12 cellular contexts compared by ENCODE assay signal in the genomic region with DNA sequence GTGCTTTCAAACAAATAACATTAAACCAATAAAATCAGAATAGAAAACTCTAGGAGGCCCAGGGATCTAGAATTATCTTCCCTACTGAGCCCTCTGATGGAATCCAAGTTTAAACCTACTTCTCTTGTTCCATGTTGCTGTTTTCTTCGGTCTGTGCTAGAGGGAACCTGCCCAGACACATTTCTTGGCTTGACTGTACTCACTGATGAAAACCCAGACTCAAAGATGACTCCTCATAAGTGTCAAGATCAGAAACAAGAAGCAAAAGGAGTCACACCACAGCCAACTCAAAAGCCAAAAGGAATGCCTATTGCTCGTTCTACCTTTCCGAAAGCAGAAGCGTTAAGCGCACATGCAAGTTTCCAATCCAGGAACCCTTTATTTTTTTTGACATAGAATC. TPM values are rescaled to one million over a fixed set of nuclear protein-coding genes. Genes with fewer than 3 reads are reported as not detected.
DNase-seq lines count a peak whose midpoint lies in the region; ATAC-seq, FAIRE-seq and TF ChIP-seq lines count a peak whose summit lies in the region.
"Had no signal": no experiment of that assay in that cellular context is flagged by ENCODE, and none has a peak within 500 bp of the region (broad histone marks: within the 10 kb centered on the region; RNA-seq: fewer than 3 reads in every experiment).

No MANE protein-coding gene starts in this region.

- FAIRE-seq in astrocyte (lab: Jason Lieb, UNC) (no peak), keratinocyte (lab: Jason Lieb, UNC) (peak; percentile 96)

- BruUV-seq in IMR-90 (replicated peaks; lab: Mats Ljungman, UMichigan), result no TSS peak

- peak; percentile 14 for DNase-seq in IMR-90
- peak; percentile 10 for DNase-seq in astrocyte (ENCODE audit: low read depth)
- DNase-seq in keratinocyte (ENCODE audit: low read depth, low spot score), result peak; percentile 54
- DNase-seq in NCI-H1694 (lab: John Stamatoyannopoulos, UW), result no peak
- no peak for DNase-seq in ACHN
- DNase-seq in ureter (ENCODE audit: low spot score), result no peak
- DNase-seq: activated CD8-positive, alpha-beta memory T cell treated with anti-CD3 and anti-CD28 coated beads for 24 hours; effector CD8-positive, alpha-beta T cell; kidney glomerular epithelial cell; NCI-H345 had no signal

- no peak overlapping the region for H2AK9ac ChIP-seq in IMR-90 (replicated peaks; ENCODE audit: low read depth, low read length, poor library complexity)

- H3K79me2 ChIP-seq in astrocyte (ENCODE audit: insufficient read depth, low read length) (peaks cover 5% of the 10 kb centered on the region), keratinocyte (ENCODE audit: control insufficient read depth, insufficient read depth, low read length) (peaks cover 32% of the 10 kb centered on the region)

- H3K36me3 Mint-ChIP-seq in astrocyte (ENCODE audit: low read depth, unreplicated experiment), result peaks cover 8% of the 10 kb centered on the region
- H3K36me3 Mint-ChIP-seq in stimulated activated memory B cell treated with anti-CD40 and anti-IgM and Interleukin-4, amounts not matched to agents 10 μg/mL and 1 μg/mL and 100 μg/mL, for 72 hours, result peaks cover 39% of the 10 kb centered on the region

- TF ChIP-seq POLR2A in IMR-90 (IDR thresholded peaks at IDR 0.05; ENCODE audit: low read depth, low read length), result no peak

- no peak for TF ChIP-seq RAD21 in IMR-90 (IDR thresholded peaks at IDR 0.05; ENCODE audit: low read length)

- H3K27ac Mint-ChIP-seq in astrocyte (ENCODE audit: unreplicated experiment), result peak overlapping the region; percentile 83
- peak overlapping the region; percentile 8 for H3K27ac Mint-ChIP-seq in stimulated activated memory B cell treated with anti-CD40 and anti-IgM and Interleukin-4, amounts not matched to agents 10 μg/mL and 1 μg/mL and 100 μg/mL, for 72 hours

- peaks cover 23 to 64% of the 10 kb centered on the region in 2 experiments for H3K79me1 ChIP-seq in IMR-90 (ENCODE audit: low read depth in 1 of 2, low read length in 2 of 2)

- H3K9me1 ChIP-seq in IMR-90 (ENCODE audit: insufficient read depth, low read length), result peaks cover 11% of the 10 kb centered on the region
- no peaks in the 10 kb centered on the region for H3K9me1 ChIP-seq in keratinocyte (ENCODE audit: control insufficient read depth, extremely low read depth, insufficient read depth, low read length)

- H4K5ac ChIP-seq in IMR-90 (ENCODE audit: low read depth, low read length), result peak overlapping the region; percentile 38; the same call in 1 of the 2 replicates

- no peak overlapping the region for H3K56ac ChIP-seq in IMR-90 (ENCODE audit: extremely low read depth, insufficient read depth, low read length)

- 0 out of 2 replicates have a peak overlapping the region, but pooled peaks have one; percentile 6 for H4K91ac ChIP-seq in IMR-90 (ENCODE audit: insufficient read depth, low read depth, low read length)

- WGBS in IMR-90 (ENCODE audit: extremely low coverage in 2 of 2, insufficient read length in 1 of 2), 2 experiments, result 100% methylated on average over 1 of the region's 5 CpGs; no CpG with 5 or more reads in 1 of the 2 experiments

- POLR2A ChIA-PET in IMR-90 (lab: Charles Lee; ENCODE audit: unreplicated experiment), result no interaction called here

- H2BK5ac ChIP-seq in IMR-90 (ENCODE audit: low read depth, low read length, poor library complexity, severe bottlenecking), result no peak overlapping the region

- CTCF ChIA-PET in IMR-90 (lab: Yijun Ruan, JAX), result interaction anchor here (1.0 kb wide), 1 partner anchor 22 kb away, joined by 3 read pairs; no protein-coding TSS in a partner anchor

- peaks cover 14% of the 10 kb centered on the region for H3K4me1 ChIP-seq in IMR-90 (ENCODE audit: control insufficient read depth, insufficient read depth, low read length)
- H3K4me1 ChIP-seq in astrocyte (ENCODE audit: insufficient read depth, low read length), result peaks cover 7% of the 10 kb centered on the region
- peaks cover 22% of the 10 kb centered on the region for H3K4me1 ChIP-seq in keratinocyte (ENCODE audit: control insufficient read depth, extremely low read depth, insufficient read depth, low read length)

- H3K4me3 ChIP-seq in IMR-90 (ENCODE audit: insufficient read depth, low read depth, low read length), result no peak overlapping the region
- H3K4me3 ChIP-seq in astrocyte (ENCODE audit: insufficient read depth, low read depth, low read length), result no peak overlapping the region
- H3K4me3 ChIP-seq in keratinocyte (ENCODE audit: control insufficient read depth in 2 of 3, extremely low read depth in 1 of 3, insufficient read depth in 2 of 3, low read depth in 1 of 3, low read length in 3 of 3), result peak overlapping the region in 2 of 3 experiments; percentile 72

- H2BK15ac ChIP-seq in IMR-90 (ENCODE audit: low read depth, low read length), result no peak overlapping the region

- H3K9me3 ChIP-seq in IMR-90 (ENCODE audit: control insufficient read depth, insufficient read depth, low read length), result no peaks in the 10 kb centered on the region
- H3K9me3 ChIP-seq in astrocyte (ENCODE audit: insufficient read depth, low read depth, low read length), result no peaks in the 10 kb centered on the region
- no peaks in the 10 kb centered on the region for H3K9me3 ChIP-seq in keratinocyte (ENCODE audit: control insufficient read depth, low read depth, low read length)

- H3K23ac ChIP-seq in IMR-90 (ENCODE audit: low read depth, low read length), result no peak overlapping the region

- H2BK120ac ChIP-seq in IMR-90 (ENCODE audit: low read depth, low read length), result peak overlapping the region; percentile 51; the same call in 1 of the 2 replicates

- H3K18ac ChIP-seq in IMR-90 (ENCODE audit: low read depth, low read length), result 0 out of 2 replicates have a peak overlapping the region, but pooled peaks have one; percentile 20

- no peak overlapping the region for H3K4me3 Mint-ChIP-seq in astrocyte (ENCODE audit: unreplicated experiment)
- no peak overlapping the region for H3K4me3 Mint-ChIP-seq in stimulated activated memory B cell treated with anti-CD40 and anti-IgM and Interleukin-4, amounts not matched to agents 10 μg/mL and 1 μg/mL and 100 μg/mL, for 72 hours

- peak overlapping the region; percentile 38; the same call in 1 of the 2 replicates for H2AK5ac ChIP-seq in IMR-90 (ENCODE audit: low read depth, low read length)

- H3K4me2 ChIP-seq in IMR-90 (ENCODE audit: low read depth, low read length), result no peak overlapping the region
- H3K4me2 ChIP-seq in astrocyte (ENCODE audit: low read length), result no peak overlapping the region
- peak overlapping the region; percentile 99 for H3K4me2 ChIP-seq in keratinocyte (ENCODE audit: control insufficient read depth, extremely low read depth, insufficient read depth, low read depth, low read length)

- in situ Hi-C loops in IMR-90 (cut with MboI; ENCODE audit: low sequenced_read_pairs), result no loop called here
- in situ Hi-C loops in ACHN (cut with HindIII; ENCODE audit: low pct_ligation_motif_present, low pct_unique_long_range_greater_than_20kb, low sequenced_read_pairs), result no loop called here

- no peaks in the 10 kb centered on the region for H3K9me3 Mint-ChIP-seq in astrocyte (ENCODE audit: unreplicated experiment)
- no peaks in the 10 kb centered on the region for H3K9me3 Mint-ChIP-seq in stimulated activated memory B cell treated with anti-CD40 and anti-IgM and Interleukin-4, amounts not matched to agents 10 μg/mL and 1 μg/mL and 100 μg/mL, for 72 hours

- no peak overlapping the region for H2BK20ac ChIP-seq in IMR-90 (ENCODE audit: low read depth, low read length)

- H3K4ac ChIP-seq in IMR-90 (ENCODE audit: low read depth, low read length), result 0 out of 2 replicates have a peak overlapping the region, but pooled peaks have one; percentile 11

- peak overlapping the region; percentile 41 for H3K14ac ChIP-seq in IMR-90 (replicated peaks; ENCODE audit: low read depth, low read length)

- H4K20me1 ChIP-seq in IMR-90 (ENCODE audit: insufficient read depth, low read length) (peaks cover 13% of the 10 kb centered on the region), astrocyte (ENCODE audit: insufficient read depth, low read length) (peaks cover 6% of the 10 kb centered on the region), keratinocyte (ENCODE audit: control insufficient read depth, extremely low read depth, insufficient read depth, low read length) (no peaks in the 10 kb centered on the region)

- intact Hi-C loops in IMR-90 (cut with micrococcal nuclease), result no loop called here

- TF ChIP-seq CTCF in IMR-90 (conservative IDR thresholded peaks at IDR 0.05; ENCODE audit: low read depth, low read length) (no peak), astrocyte (IDR thresholded peaks at IDR 0.05; ENCODE audit: insufficient read depth, low read depth, low read length) (no peak), keratinocyte (optimal IDR thresholded peaks at IDR 0.05 in 1 of 3, IDR thresholded peaks at IDR 0.05 in 1 of 3, conservative IDR thresholded peaks at IDR 0.05 in 1 of 3; ENCODE audit: extremely low read depth in 1 of 3, insufficient read depth in 2 of 3, low read length in 3 of 3) (no peak)

- H4K8ac ChIP-seq in IMR-90 (ENCODE audit: low read depth in 2 of 2, low read length in 2 of 2), result peak overlapping the region in 1 of 2 experiments; percentile 38; a peak in 2 of 4 replicates

- H3K9ac ChIP-seq in IMR-90 (ENCODE audit: low read depth, low read length), result no peak overlapping the region
- H3K9ac ChIP-seq in astrocyte (ENCODE audit: low read length), result no peak overlapping the region
- H3K9ac ChIP-seq in keratinocyte (ENCODE audit: control insufficient read depth, extremely low read depth, insufficient read depth, low read length), result peak overlapping the region; percentile 79

- no peaks in the 10 kb centered on the region for H3K27me3 ChIP-seq in IMR-90 (ENCODE audit: control insufficient read depth, insufficient read depth, low read length)
- H3K27me3 ChIP-seq in astrocyte (ENCODE audit: insufficient read depth, low read length), result no peaks in the 10 kb centered on the region
- no peaks in the 10 kb centered on the region for H3K27me3 ChIP-seq in keratinocyte (ENCODE audit: control insufficient read depth, extremely low read depth, insufficient read depth, low read length)

- peaks cover 21% of the 10 kb centered on the region for H3K4me1 Mint-ChIP-seq in astrocyte (ENCODE audit: low read depth, unreplicated experiment)
- peaks cover 22% of the 10 kb centered on the region for H3K4me1 Mint-ChIP-seq in stimulated activated memory B cell treated with anti-CD40 and anti-IgM and Interleukin-4, amounts not matched to agents 10 μg/mL and 1 μg/mL and 100 μg/mL, for 72 hours

- peaks cover 9% of the 10 kb centered on the region for H3K36me3 ChIP-seq in IMR-90 (ENCODE audit: control insufficient read depth, insufficient read depth, low read length)
- no peaks in the 10 kb centered on the region for H3K36me3 ChIP-seq in astrocyte (ENCODE audit: insufficient read depth, low read length)
- peaks cover 4 to 18% of the 10 kb centered on the region in 2 experiments for H3K36me3 ChIP-seq in keratinocyte (ENCODE audit: control insufficient read depth in 2 of 2, extremely low read depth in 1 of 2, insufficient read depth in 2 of 2, low read length in 2 of 2)

- no peaks in the 10 kb centered on the region for H3K27me3 Mint-ChIP-seq in astrocyte (ENCODE audit: low read depth, unreplicated experiment)
- no peaks in the 10 kb centered on the region for H3K27me3 Mint-ChIP-seq in stimulated activated memory B cell treated with anti-CD40 and anti-IgM and Interleukin-4, amounts not matched to agents 10 μg/mL and 1 μg/mL and 100 μg/mL, for 72 hours

- dilution Hi-C loops in IMR-90 (cut with HindIII; ENCODE audit: low sequenced_read_pairs, unreplicated experiment) (no loop called here), keratinocyte (cut with MboI; ENCODE audit: extremely low pct_ligation_motif_present, low sequenced_read_pairs) (no loop called here)

- H3K27ac ChIP-seq in IMR-90 (ENCODE audit: insufficient read depth, low read length) (peak overlapping the region; percentile 39; the same call in 1 of the 2 replicates), astrocyte (ENCODE audit: low read depth, low read length) (no peak overlapping the region), keratinocyte (ENCODE audit: control insufficient read depth, insufficient read depth, low read length) (peak overlapping the region; percentile 97)

- ATAC-seq in IMR-90 (ENCODE audit: low read depth) (peak; percentile 15), GM21447 (IDR thresholded peaks at IDR 0.05; ENCODE audit: unreplicated experiment) (no peak)
- no peak for ATAC-seq in stimulated activated memory B cell treated with anti-CD40 and anti-IgM and Interleukin-4, amounts not matched to agents 10 μg/mL and 1 μg/mL and 100 μg/mL, for 72 hours

- H2AFZ ChIP-seq in IMR-90 (replicated peaks; ENCODE audit: low read length, poor library complexity), result no peak overlapping the region
- H2AFZ ChIP-seq in astrocyte (ENCODE audit: low read depth, low read length), result peak overlapping the region; percentile 34
- H2AFZ ChIP-seq in keratinocyte (ENCODE audit: control insufficient read depth, low read length), result peak overlapping the region; percentile 10

RNA-seq across cellular contexts. Expression of a gene that starts 31.6 kb away (rescaled TPM):
- 30.8 and 34.6 TPM in 2 replicates for total RNA-seq in IMR-90 (2012; rRNA removed)
- 25.3 and 27.8 TPM in 2 replicates for polyA plus RNA-seq in IMR-90 (2012; rRNA removed)
- polyA plus RNA-seq in IMR-90 (2012; cell fraction: cytosol; rRNA removed), result 18.6 and 28.9 TPM in 2 replicates
- 44.0 and 90.8 TPM in 2 replicates for polyA plus RNA-seq in IMR-90 (2012; cell fraction: nucleus; rRNA removed; ENCODE audit: low replicate concordance)
- total RNA-seq in astrocyte, result 47.9 TPM in 2 replicates
- polyA plus RNA-seq in keratinocyte, result 17.7 to 21.5 TPM (median 18.5 TPM) in 3 replicates
- 16.6 TPM for polyA plus RNA-seq in keratinocyte (2011; ENCODE audit: low read depth)
- 11.3 and 12.5 TPM in 2 replicates for polyA plus RNA-seq in keratinocyte (2011; cell fraction: cytosol; rRNA removed)
- polyA plus RNA-seq in keratinocyte (2011; cell fraction: nucleus; rRNA removed), result 51.5 and 60.3 TPM in 2 replicates
- polyA plus RNA-seq in keratinocyte (2012; ENCODE audit: low replicate concordance), result 31.7 and 36.4 TPM in 2 replicates
- polyA minus RNA-seq in keratinocyte, result 69.4 to 123 TPM (median 73.6 TPM) in 3 replicates
- 41.4 TPM for polyA minus RNA-seq in keratinocyte (2011; cell fraction: cytosol; rRNA and poly(A)+ RNA removed)
- polyA minus RNA-seq in keratinocyte (2011; cell fraction: nucleus; rRNA and poly(A)+ RNA removed), result 60.6 and 67.5 TPM in 2 replicates
- total RNA-seq in ureter, result 139 TPM

Comparison
In these comparisons a context has a peak if more than half of its experiments do, and no peak if none do; other contexts are left out.
1. DNase-seq: peak in IMR-90 (single experiment), astrocyte (single experiment) and keratinocyte (single experiment); none in NCI-H1694 (single experiment), ACHN (single experiment) and ureter (single experiment).
2. H3K4me3 ChIP-seq: peak in keratinocyte (2 of 3); none in IMR-90 (single experiment) and astrocyte (single experiment).